Comparison of ENCODE assay signal across 8 cellular contexts in genomic region chr7:81447351-81447952, GRCh38.
DNase-seq lines count a peak whose midpoint lies in the region; ATAC-seq, FAIRE-seq and TF ChIP-seq lines count a peak whose summit lies in the region.

No MANE protein-coding gene starts in this region.

- no peak overlapping the region for H3K4me3 ChIP-seq in bronchial epithelial cell (ENCODE audit: low read depth, low read length)

- DNase-seq in SIG-M5 treated with dmso at 0.1 percent for 504 hours (lab: John Stamatoyannopoulos, UW; ENCODE audit: unreplicated experiment) (peak; percentile 52), SIG-M5 (lab: John Stamatoyannopoulos, UW) (no peak), NCI-H460 (ENCODE audit: extremely low read depth, low read depth) (peak; percentile 52), bronchial epithelial cell (ENCODE audit: low read depth) (peak; percentile 69), myocyte (ENCODE audit: low read depth) (peak; percentile 79)
- DNase-seq in activated CD8-positive, alpha-beta memory T cell treated with anti-CD3 and anti-CD28 coated beads, Interleukin-2, amount 50 U/mL, for 4 hours, result no peak
- DNase-seq in stimulated activated CD8-positive, alpha-beta memory T cell treated with anti-CD3 and anti-CD28 coated beads, Interleukin-4, amount 100 ng/mL, for 48 hours, result no peak

- peak; percentile 52 for TF ChIP-seq CTCF in bronchial epithelial cell (IDR thresholded peaks at IDR 0.05; ENCODE audit: insufficient read depth, low read length, severe bottlenecking)

- no peak for ATAC-seq in HG03354 (IDR thresholded peaks at IDR 0.05; ENCODE audit: poor library complexity, severe bottlenecking, unreplicated experiment)

- no peaks in the 10 kb centered on the region for H3K27me3 ChIP-seq in bronchial epithelial cell (ENCODE audit: control insufficient read depth, insufficient read depth, low read length)

- H3K36me3 ChIP-seq in bronchial epithelial cell (ENCODE audit: control insufficient read depth, insufficient read depth, low read length), result no peaks in the 10 kb centered on the region

- no peak for FAIRE-seq in bronchial epithelial cell (lab: Jason Lieb, UNC)

Comparison
In these comparisons a context has a peak if more than half of its experiments do, and no peak if none do; other contexts are left out.
1. DNase-seq: peak in SIG-M5 treated with dmso at 0.1 percent for 504 hours (single experiment), NCI-H460 (single experiment), bronchial epithelial cell (single experiment) and myocyte (single experiment); none in SIG-M5 (single experiment), activated CD8-positive, alpha-beta memory T cell treated with anti-CD3 and anti-CD28 coated beads, Interleukin-2, amount 50 U/mL, for 4 hours (single experiment) and stimulated activated CD8-positive, alpha-beta memory T cell treated with anti-CD3 and anti-CD28 coated beads, Interleukin-4, amount 100 ng/mL, for 48 hours (single experiment).